In genomic region chr20:32355417-32355841, GRCh38 we compare ENCODE assay signal across 11 cellular contexts.
DNase-seq lines count a peak whose midpoint lies in the region; ATAC-seq lines count a peak whose summit lies in the region.
"Had no signal": no experiment of that assay in that cellular context is flagged by ENCODE, and none has a peak within 500 bp of the region (broad histone marks: within the 10 kb centered on the region; RNA-seq: fewer than 3 reads in every experiment).

No MANE protein-coding gene starts in this region.

- peaks cover 46% of the 10 kb centered on the region for H3K4me1 Mint-ChIP-seq in T-helper 2 cell treated with Interferon-gamma antibody and Interleukin-4, amounts not matched to agents 5 μg/mL and 100 μg/mL, for 36 hours (ENCODE audit: low read depth)

- H3K36me3 ChIP-seq in muscle layer of colon (ENCODE audit: insufficient read depth, low read length) = no peaks in the 10 kb centered on the region

- no peaks in the 10 kb centered on the region for H3K9me3 ChIP-seq in muscle layer of colon (ENCODE audit: low read length)

- no peak overlapping the region for H3K4me3 ChIP-seq in muscle layer of colon (ENCODE audit: low read depth in 1 of 2, low read length in 2 of 2)

- peak; percentile 39 for ATAC-seq in GM18517 (IDR thresholded peaks at IDR 0.05; ENCODE audit: unreplicated experiment)
- peak; percentile 28 for ATAC-seq in GM21786 (IDR thresholded peaks at IDR 0.05; ENCODE audit: unreplicated experiment)
- no peak for ATAC-seq in GM18498 (IDR thresholded peaks at IDR 0.05; ENCODE audit: unreplicated experiment)

- peak; percentile 37 for DNase-seq in T-helper 2 cell treated with Interferon-gamma antibody and Interleukin-4, amounts not matched to agents 5 μg/mL and 100 μg/mL, for 36 hours (ENCODE audit: low spot score)
- no peak for DNase-seq in NCI-H748 (lab: John Stamatoyannopoulos, UW; ENCODE audit: unreplicated experiment)
- DNase-seq in DMS53 (lab: John Stamatoyannopoulos, UW) = no peak
- no peak for DNase-seq in NOMO-1 treated with DMSO at 0.1 percent for 48 hours (lab: John Stamatoyannopoulos, UW; ENCODE audit: unreplicated experiment)
- DNase-seq: activated gamma-delta T cell, endodermal cell, NCI-H2171 had no signal

- H3K4me1 ChIP-seq in muscle layer of colon (ENCODE audit: insufficient read depth, low read length) = peaks cover 30% of the 10 kb centered on the region

- H3K27me3 ChIP-seq in muscle layer of colon (ENCODE audit: control insufficient read depth in 1 of 2, insufficient read depth in 2 of 2, low read length in 2 of 2) = no peaks in the 10 kb centered on the region

- no peaks in the 10 kb centered on the region for H3K27me3 Mint-ChIP-seq in T-helper 2 cell treated with Interferon-gamma antibody and Interleukin-4, amounts not matched to agents 5 μg/mL and 100 μg/mL, for 36 hours (ENCODE audit: low read depth)

- H3K36me3 Mint-ChIP-seq in T-helper 2 cell treated with Interferon-gamma antibody and Interleukin-4, amounts not matched to agents 5 μg/mL and 100 μg/mL, for 36 hours (ENCODE audit: low read depth) = peaks cover 10% of the 10 kb centered on the region

- peak overlapping the region; percentile 2 for H3K27ac ChIP-seq in muscle layer of colon (ENCODE audit: low read depth, low read length)

- H3K9me3 Mint-ChIP-seq in T-helper 2 cell treated with Interferon-gamma antibody and Interleukin-4, amounts not matched to agents 5 μg/mL and 100 μg/mL, for 36 hours = no peaks in the 10 kb centered on the region
- H3K9me3 Mint-ChIP-seq: endodermal cell had no signal

- H3K9ac ChIP-seq in muscle layer of colon (ENCODE audit: low read length) = no peak overlapping the region

- H3K27ac Mint-ChIP-seq in T-helper 2 cell treated with Interferon-gamma antibody and Interleukin-4, amounts not matched to agents 5 μg/mL and 100 μg/mL, for 36 hours = peak overlapping the region; percentile 88
- H3K27ac Mint-ChIP-seq: endodermal cell had no signal

- H3K4me3 Mint-ChIP-seq in T-helper 2 cell treated with Interferon-gamma antibody and Interleukin-4, amounts not matched to agents 5 μg/mL and 100 μg/mL, for 36 hours = peak overlapping the region; percentile 55
- H3K4me3 Mint-ChIP-seq: endodermal cell had no signal
